In genomic region chr12:106492893-106493292, GRCh38 we compare ENCODE assay signal across 2 cellular contexts.
TF ChIP-seq lines count a peak whose summit lies in the region.

No MANE protein-coding gene starts in this region.

TF ChIP-seq in GM12878, 131 proteins besides CTCF, POLR2A, EP300 and RAD21 (continued from another document):
- TF ChIP-seq MLLT1 (IDR thresholded peaks at IDR 0.05) (no peak), NFYA (IDR thresholded peaks at IDR 0.05; ENCODE audit: borderline replicate concordance, low read depth, low read length) (no peak), GATAD2B (conservative IDR thresholded peaks at IDR 0.05; ENCODE audit: low read depth) (no peak)
TF ChIP-seq in GM12878: peak in this region for 0.

TF ChIP-seq in SK-N-SH, 30 proteins besides CTCF, POLR2A, EP300 and RAD21 (continued from another document):
- TF ChIP-seq REST (IDR thresholded peaks at IDR 0.05; ENCODE audit: low read depth, low read length) (no peak), RCOR1 (IDR thresholded peaks at IDR 0.05; ENCODE audit: low read length) (no peak), USF2 (IDR thresholded peaks at IDR 0.05; ENCODE audit: borderline replicate concordance, low read depth, low read length) (no peak), TAF1 (IDR thresholded peaks at IDR 0.05; ENCODE audit: borderline replicate concordance, low read depth, low read length) (no peak), POLR2AphosphoS5 (IDR thresholded peaks at IDR 0.05; ENCODE audit: low read depth, low read length) (no peak), FOSL2 (IDR thresholded peaks at IDR 0.05; ENCODE audit: borderline replicate concordance, low read depth) (no peak), TEAD4 (IDR thresholded peaks at IDR 0.05; ENCODE audit: borderline replicate concordance, insufficient read depth) (no peak), GATA2 (CRISPR knock-in tag; IDR thresholded peaks at IDR 0.05) (no peak), MXI1 (IDR thresholded peaks at IDR 0.05; ENCODE audit: low read depth, low read length) (no peak), ZBTB33 (IDR thresholded peaks at IDR 0.05; ENCODE audit: borderline replicate concordance, low read depth) (no peak), SMC3 (IDR thresholded peaks at IDR 0.05; ENCODE audit: low read depth, low read length) (no peak), TCF12 (IDR thresholded peaks at IDR 0.05) (no peak), GABPA (IDR thresholded peaks at IDR 0.05; ENCODE audit: low read depth) (no peak), NFIC (IDR thresholded peaks at IDR 0.05; ENCODE audit: borderline replicate concordance) (no peak)
